In genomic region chr6:135161411-135161810, GRCh38 we compare ENCODE assay signal across 1 cellular context.
TF ChIP-seq lines count a peak whose summit lies in the region.

No MANE protein-coding gene starts in this region.

TF ChIP-seq in GM12878, 131 proteins besides CTCF, POLR2A, EP300 and RAD21:
- TF ChIP-seq TARDBP (IDR thresholded peaks at IDR 0.05; ENCODE audit: borderline replicate concordance) (no peak), ATF3 (IDR thresholded peaks at IDR 0.05; ENCODE audit: borderline replicate concordance, extremely low read depth, low read depth, low read length) (no peak)
